Comparison of ENCODE assay signal across 7 cellular contexts in genomic region chr1:120557597-120558302, GRCh38.
DNase-seq lines count a peak whose midpoint lies in the region; ATAC-seq and TF ChIP-seq lines count a peak whose summit lies in the region.
"Not testable (repeated sequence)": the region's sequence is repeated elsewhere in the genome, so short reads cannot be mapped to it uniquely, and the experiment has no call there.

No MANE protein-coding gene starts in this region.

- H3K9ac ChIP-seq in OCI-LY3 (ENCODE audit: low read length); trophoblast cell (ENCODE audit: low read length): not testable (repeated sequence)

- H3K79me2 ChIP-seq in OCI-LY3 (ENCODE audit: low read length); trophoblast cell (ENCODE audit: control insufficient read depth, insufficient read depth, low read length, poor library complexity): not testable (repeated sequence)

- not testable (repeated sequence) for H2AFZ ChIP-seq in OCI-LY3 (ENCODE audit: low read depth, low read length); trophoblast cell (ENCODE audit: insufficient read depth, low read length, poor library complexity)

- H3K4me1 ChIP-seq in OCI-LY3 (ENCODE audit: low read length); trophoblast cell (ENCODE audit: control insufficient read depth in 1 of 2, insufficient read depth in 2 of 2, low read length in 2 of 2): not testable (repeated sequence)

- not testable (repeated sequence) for H2BK5ac ChIP-seq in trophoblast cell (ENCODE audit: low read depth, low read length, poor library complexity)

- H4K20me1 ChIP-seq in OCI-LY3 (ENCODE audit: insufficient read depth, low read length), result not testable (repeated sequence)

- not testable (repeated sequence) for H4K12ac ChIP-seq in trophoblast cell (ENCODE audit: low read depth, low read length)

- TF ChIP-seq CTCF in GM12865 (IDR thresholded peaks at IDR 0.05; ENCODE audit: insufficient read depth, low read depth, low read length, missing control alignments); OCI-LY3 (IDR thresholded peaks at IDR 0.05; ENCODE audit: low read depth, low read length); epithelial cell of proximal tubule (conservative IDR thresholded peaks at IDR 0.05; ENCODE audit: low read depth, low read length); kidney epithelial cell (IDR thresholded peaks at IDR 0.05; ENCODE audit: insufficient read depth, low read length, poor library complexity, severe bottlenecking): not testable (repeated sequence)

- peak; percentile 0 for DNase-seq in GM12865 (ENCODE audit: low read depth)
- peak; percentile 4 for DNase-seq in activated naive CD4-positive, alpha-beta T cell treated with Interleukin-2 at 50 U/mL for 16 hours
- not testable (repeated sequence) for DNase-seq in epithelial cell of proximal tubule (ENCODE audit: low read depth); kidney epithelial cell (ENCODE audit: low read depth)
- DNase-seq in trophoblast cell, result peak in 1 of 2 donors; percentile 15

- peak; percentile 3 for ATAC-seq in HG02970 (IDR thresholded peaks at IDR 0.05; ENCODE audit: low FRiP score, unreplicated experiment)

- not testable (repeated sequence) for H4K91ac ChIP-seq in trophoblast cell (ENCODE audit: low read depth, low read length)

- H3K4me2 ChIP-seq in OCI-LY3 (ENCODE audit: low read length) (peak overlapping the region; percentile 67), trophoblast cell (ENCODE audit: low read length) (peak overlapping the region; percentile 46)

- H3K36me3 ChIP-seq in OCI-LY3 (replicated peaks; ENCODE audit: low read depth, low read length); kidney epithelial cell (ENCODE audit: control insufficient read depth, insufficient read depth, low read length); trophoblast cell (ENCODE audit: control insufficient read depth in 1 of 2, insufficient read depth in 2 of 2, low read length in 2 of 2): not testable (repeated sequence)

- H3K27ac ChIP-seq in OCI-LY3 (ENCODE audit: low read length); trophoblast cell (ENCODE audit: low read depth, low read length): not testable (repeated sequence)

- not testable (repeated sequence) for H3K14ac ChIP-seq in trophoblast cell (ENCODE audit: low read length)

- H3K23ac ChIP-seq in trophoblast cell (ENCODE audit: low read length), result not testable (repeated sequence)

- no CpG with 5 or more reads among the region's 46 CpGs for WGBS in trophoblast cell (ENCODE audit: extremely low coverage, insufficient coverage, insufficient read length)

- H4K8ac ChIP-seq in trophoblast cell (ENCODE audit: low read depth, low read length), result not testable (repeated sequence)

- H3K79me1 ChIP-seq in trophoblast cell (ENCODE audit: low read length), result not testable (repeated sequence)

- H2BK120ac ChIP-seq in trophoblast cell (ENCODE audit: insufficient read depth, low read length, poor library complexity), result not testable (repeated sequence)

- not testable (repeated sequence) for H3K4ac ChIP-seq in trophoblast cell (ENCODE audit: low read depth, low read length)

- H2BK12ac ChIP-seq in trophoblast cell (ENCODE audit: low read length), result not testable (repeated sequence)

- H3K4me3 ChIP-seq in GM12865 (ENCODE audit: low read depth, low read length) (peak overlapping the region; percentile 52), OCI-LY3 (ENCODE audit: low read length) (peak overlapping the region; percentile 77), epithelial cell of proximal tubule (ENCODE audit: low read depth, low read length) (peak overlapping the region; percentile 57), kidney epithelial cell (ENCODE audit: low read depth, low read length) (peak overlapping the region; percentile 40)
- H3K4me3 ChIP-seq in trophoblast cell (ENCODE audit: low read depth, low read length), result not testable (repeated sequence)

- not testable (repeated sequence) for H2AK5ac ChIP-seq in trophoblast cell (ENCODE audit: low read length)

- H3K18ac ChIP-seq in trophoblast cell (ENCODE audit: low read length), result not testable (repeated sequence)

- not testable (repeated sequence) for H3K9me3 ChIP-seq in OCI-LY3 (ENCODE audit: insufficient read depth, low read length); trophoblast cell (ENCODE audit: insufficient read depth, low read depth, low read length)

- H3K27me3 ChIP-seq in OCI-LY3 (ENCODE audit: low read depth, low read length); kidney epithelial cell (ENCODE audit: control insufficient read depth, insufficient read depth, low read length); trophoblast cell (ENCODE audit: insufficient read depth, low read length): not testable (repeated sequence)
